27 cellular contexts compared by ENCODE assay signal in the genomic region with DNA sequence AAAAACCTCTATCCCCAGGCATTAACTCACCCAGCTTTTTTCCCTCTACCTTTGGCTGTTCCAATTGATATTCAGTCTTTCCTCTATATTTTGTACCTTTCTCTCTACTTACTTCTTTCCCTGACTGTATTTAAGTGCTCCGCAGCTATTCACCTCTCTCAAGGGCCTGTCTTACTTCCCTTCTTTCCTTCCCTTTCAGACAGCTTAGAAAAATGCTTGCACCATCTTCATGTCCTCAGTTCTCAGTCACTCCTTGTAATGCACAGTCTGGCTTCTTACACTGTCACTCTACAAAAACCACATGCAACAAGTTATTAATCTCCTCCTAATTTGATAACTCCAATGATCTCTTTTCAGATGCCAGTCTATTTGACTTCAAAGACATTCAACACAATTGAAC.
"Had no signal": no experiment of that assay in that cellular context is flagged by ENCODE, and none has a peak within 500 bp of the region (broad histone marks: within the 10 kb centered on the region; RNA-seq: fewer than 3 reads in every experiment).

No MANE protein-coding gene starts in this region.

- H3K4me1 ChIP-seq: neural progenitor cell, right atrium auricular region, right lobe of liver, testis, thyroid gland, transverse colon, upper lobe of left lung had no signal

- H3K27me3 ChIP-seq: neural progenitor cell, ovary, right atrium auricular region, right lobe of liver, stomach, testis, thyroid gland, transverse colon, upper lobe of left lung had no signal

- H3K4me3 ChIP-seq: left ventricle myocardium inferior, lung, neural progenitor cell, ovary, right atrium auricular region, right lobe of liver, stomach, testis, thyroid gland, transverse colon, upper lobe of left lung had no signal

- H3K27ac Mint-ChIP-seq: immature natural killer cell; mesothelial cell of epicardium; natural killer cell treated with Interleukin-12 subunit alpha and Interleukin-12 subunit beta and Interleukin-15 and Interleukin-18, amount 100 ng/mL, for 72 hours; neural progenitor cell; progenitor cell of endocrine pancreas; stimulated activated naive B cell treated with anti-CD40 and anti-IgM and Interleukin-4, amounts not matched to agents 10 μg/mL and 1 μg/mL and 100 μg/mL, for 72 hours had no signal

- H3K36me3 ChIP-seq: neural progenitor cell, ovary, right atrium auricular region, right lobe of liver, thyroid gland, transverse colon had no signal

- DNase-seq: hypothalamus; immature natural killer cell; kidney; left ventricle myocardium inferior; mesendoderm; naive B cell; ovary; right lobe of liver; stimulated activated CD4-positive, alpha-beta T cell treated with anti-CD3 and anti-CD28 coated beads, Interleukin-12 subunit alpha, Interleukin-12 subunit beta, amount 100 ng/mL, for 4 hours; stimulated activated CD4-positive, alpha-beta T cell treated with anti-CD3 and anti-CD28 coated beads, Interleukin-15, amount 100 ng/mL, for 24 hours; stimulated activated CD4-positive, alpha-beta T cell treated with anti-CD3 and anti-CD28 coated beads, Interleukin-2, amount 100 ng/mL, for 24 hours; stimulated activated CD4-positive, alpha-beta T cell treated with anti-CD3 and anti-CD28 coated beads, Interleukin-4, amount 100 ng/mL, for 1 hour; stimulated activated naive B cell treated with anti-CD40 and anti-IgM and Interleukin-4, amounts not matched to agents 10 μg/mL and 1 μg/mL and 100 μg/mL, for 72 hours; stimulated activated naive CD8-positive, alpha-beta T cell treated with anti-CD3 and anti-CD28 coated beads, Interleukin-15, Interleukin-2, amounts not matched to agents 100 U/mL and 50 U/mL, for 24 hours; stomach; testis; thyroid gland; transverse colon; upper lobe of left lung had no signal

- ATAC-seq: natural killer cell treated with Interleukin-12 subunit alpha and Interleukin-12 subunit beta and Interleukin-15 and Interleukin-18, amount 100 ng/mL, for 72 hours; right lobe of liver; stimulated activated naive B cell treated with anti-CD40 and anti-IgM and Interleukin-4, amounts not matched to agents 10 μg/mL and 1 μg/mL and 100 μg/mL, for 72 hours; stimulated activated naive CD8-positive, alpha-beta T cell treated with anti-CD3 and anti-CD28 coated beads, Interleukin-15, Interleukin-2, amounts not matched to agents 100 U/mL and 50 U/mL, for 24 hours had no signal

- H3K9me3 ChIP-seq: ovary, right atrium auricular region, right lobe of liver, testis, thyroid gland, transverse colon, upper lobe of left lung had no signal

- H3K4me1 Mint-ChIP-seq: immature natural killer cell, mesothelial cell of epicardium, neural progenitor cell had no signal

- H3K9ac ChIP-seq: neural progenitor cell had no signal

- H3K27ac ChIP-seq: left ventricle myocardium inferior, neural progenitor cell, ovary, right atrium auricular region, right lobe of liver, stomach, testis, thyroid gland, transverse colon, upper lobe of left lung had no signal

- H3K4me2 ChIP-seq: neural progenitor cell had no signal

- H2AFZ ChIP-seq: neural progenitor cell had no signal

- H3K9me3 Mint-ChIP-seq: immature natural killer cell; mesothelial cell of epicardium; natural killer cell treated with Interleukin-12 subunit alpha and Interleukin-12 subunit beta and Interleukin-15 and Interleukin-18, amount 100 ng/mL, for 72 hours had no signal

- FAIRE-seq: islet of Langerhans, kidney, urothelium cell line had no signal

- H3K36me3 Mint-ChIP-seq: natural killer cell treated with Interleukin-12 subunit alpha and Interleukin-12 subunit beta and Interleukin-15 and Interleukin-18, amount 100 ng/mL, for 72 hours had no signal

- H3K4me3 Mint-ChIP-seq: immature natural killer cell; mesothelial cell of epicardium; natural killer cell treated with Interleukin-12 subunit alpha and Interleukin-12 subunit beta and Interleukin-15 and Interleukin-18, amount 100 ng/mL, for 72 hours; neural progenitor cell; stimulated activated naive B cell treated with anti-CD40 and anti-IgM and Interleukin-4, amounts not matched to agents 10 μg/mL and 1 μg/mL and 100 μg/mL, for 72 hours had no signal

- H3K27me3 Mint-ChIP-seq: naive B cell; natural killer cell treated with Interleukin-12 subunit alpha and Interleukin-12 subunit beta and Interleukin-15 and Interleukin-18, amount 100 ng/mL, for 72 hours; progenitor cell of endocrine pancreas; stimulated activated naive B cell treated with anti-CD40 and anti-IgM and Interleukin-4, amounts not matched to agents 10 μg/mL and 1 μg/mL and 100 μg/mL, for 72 hours had no signal
